9 cellular contexts compared by ENCODE assay signal in the genomic region with DNA sequence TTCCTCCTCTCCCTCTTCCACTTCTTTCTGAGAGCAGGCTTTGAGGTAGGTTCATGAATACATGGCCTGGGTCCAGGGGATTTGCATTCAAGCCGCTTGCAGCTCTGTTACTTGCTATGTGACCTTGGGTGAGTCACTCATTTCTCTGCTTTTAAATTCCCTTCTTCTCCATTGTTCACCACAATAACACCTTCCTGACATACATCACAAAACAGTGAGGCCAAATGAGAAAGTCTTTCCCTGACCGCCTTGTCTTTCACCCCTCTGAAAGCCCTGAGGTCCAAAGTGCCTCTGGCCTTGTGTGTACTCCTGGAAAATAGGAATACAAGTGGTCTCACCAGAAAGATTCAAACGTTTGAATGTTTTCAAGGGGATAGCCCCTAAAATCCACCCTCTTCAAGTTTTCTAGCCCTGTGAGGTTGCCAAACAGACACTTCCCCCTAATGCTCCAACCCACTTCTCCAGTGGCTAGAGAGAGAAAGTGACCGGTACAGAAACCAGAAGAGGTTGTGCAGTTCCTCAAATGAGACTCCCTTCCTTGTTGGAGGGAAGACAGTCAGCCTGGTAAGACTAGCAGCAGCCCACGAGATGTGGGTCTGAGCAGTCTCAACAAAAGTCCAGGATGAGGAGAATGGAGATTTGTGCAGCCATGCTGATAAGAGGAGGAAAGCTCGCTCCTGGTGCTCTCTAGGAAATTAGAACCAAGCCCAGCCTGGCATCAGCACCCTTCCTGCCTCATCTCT.
DNase-seq lines count a peak whose midpoint lies in the region; ATAC-seq and TF ChIP-seq lines count a peak whose summit lies in the region.
"Had no signal": no experiment of that assay in that cellular context is flagged by ENCODE, and none has a peak within 500 bp of the region (broad histone marks: within the 10 kb centered on the region; RNA-seq: fewer than 3 reads in every experiment).

No MANE protein-coding gene starts in this region.

- peak; percentile 92 for DNase-seq in EL
- DNase-seq in NOMO-1 treated with DMSO at 0.1 percent for 48 hours (lab: John Stamatoyannopoulos, UW; ENCODE audit: unreplicated experiment): peak; percentile 99
- peak; percentile 64 for DNase-seq in endodermal cell
- DNase-seq in naive B cell: no peak
- no peak for DNase-seq in NCI-H187 (lab: John Stamatoyannopoulos, UW)
- no peak for DNase-seq in naive thymus-derived CD8-positive, alpha-beta T cell
- DNase-seq in activated CD4-positive, CD25-positive, alpha-beta regulatory T cell (lab: John Stamatoyannopoulos, UW): no peak

- H3K36me3 Mint-ChIP-seq in endodermal cell (ENCODE audit: low read depth) (no peaks in the 10 kb centered on the region), naive B cell (no peaks in the 10 kb centered on the region)
- no peaks in the 10 kb centered on the region for H3K36me3 Mint-ChIP-seq in naive thymus-derived CD8-positive, alpha-beta T cell
- H3K36me3 Mint-ChIP-seq: IgD-negative memory B cell had no signal

- H3K4me1 Mint-ChIP-seq in endodermal cell (peaks cover 7% of the 10 kb centered on the region), naive B cell (peaks cover 9 to 13% (median 9%) of the 10 kb centered on the region in 3 donors)
- H3K4me1 Mint-ChIP-seq in naive thymus-derived CD8-positive, alpha-beta T cell: peaks cover 0 to 19% (median under 1%) of the 10 kb centered on the region in 4 donors

- 77 to 81% methylated on average over 6 of the region's 6 CpGs for WGBS in endodermal cell (ENCODE audit: insufficient coverage in 1 of 2, insufficient read length in 1 of 2), 2 experiments

- TF ChIP-seq CTCF in endodermal cell (conservative IDR thresholded peaks at IDR 0.05): no peak

- H3K27me3 ChIP-seq in endodermal cell (ENCODE audit: control insufficient read depth, insufficient read depth, low read length, poor library complexity, severe bottlenecking): peaks cover 19% of the 10 kb centered on the region

- ATAC-seq in naive B cell (ENCODE audit: low read depth in 2 of 2): peak; percentile 50 to 63
- no peak for ATAC-seq in HG03439 (IDR thresholded peaks at IDR 0.05; ENCODE audit: unreplicated experiment)
- ATAC-seq in naive thymus-derived CD8-positive, alpha-beta T cell: no peak

- no peak overlapping the region for H3K9ac ChIP-seq in endodermal cell (ENCODE audit: extremely low read depth, low read length, poor library complexity, severe bottlenecking)

- no peaks in the 10 kb centered on the region for H3K36me3 ChIP-seq in endodermal cell (ENCODE audit: control insufficient read depth, insufficient read depth, low read length)

- H3K27ac ChIP-seq in endodermal cell (ENCODE audit: low read depth, low read length): peak overlapping the region; percentile 73

- no peak overlapping the region for H3K4me3 ChIP-seq in endodermal cell (ENCODE audit: low read length)

- no peaks in the 10 kb centered on the region for H3K9me3 Mint-ChIP-seq in endodermal cell
- no peaks in the 10 kb centered on the region for H3K9me3 Mint-ChIP-seq in naive B cell
- H3K9me3 Mint-ChIP-seq in naive thymus-derived CD8-positive, alpha-beta T cell: peaks cover 0 to 3% (median 0%) of the 10 kb centered on the region in 9 donors
- H3K9me3 Mint-ChIP-seq: IgD-negative memory B cell had no signal

- POLR2A ChIA-PET in naive thymus-derived CD8-positive, alpha-beta T cell (lab: Charles Lee): no interaction called here

- no peaks in the 10 kb centered on the region for H3K4me1 ChIP-seq in endodermal cell (ENCODE audit: control insufficient read depth, insufficient read depth, low read length)

- H3K27ac Mint-ChIP-seq in endodermal cell (peak overlapping the region; percentile 5), naive B cell (peak overlapping the region in 2 of 6 donors; percentile 58 to 86)
- H3K27ac Mint-ChIP-seq in naive thymus-derived CD8-positive, alpha-beta T cell: peak overlapping the region in 1 of 10 donors; percentile 46
- H3K27ac Mint-ChIP-seq: IgD-negative memory B cell had no signal

- H3K27me3 Mint-ChIP-seq in endodermal cell (ENCODE audit: insufficient read depth) (peaks cover 43% of the 10 kb centered on the region), naive B cell (peaks cover 15 to 36% (median 27%) of the 10 kb centered on the region in 3 donors)
- peaks cover 4 to 46% (median 11%) of the 10 kb centered on the region in 5 donors for H3K27me3 Mint-ChIP-seq in naive thymus-derived CD8-positive, alpha-beta T cell

- no peaks in the 10 kb centered on the region for H3K9me3 ChIP-seq in endodermal cell (ENCODE audit: control insufficient read depth, low read length)

- H3K4me3 Mint-ChIP-seq in endodermal cell: peak overlapping the region; percentile 67
- H3K4me3 Mint-ChIP-seq in naive B cell: peak overlapping the region in 5 of 8 donors; percentile 5 to 57 (median 25)
- peak overlapping the region in 3 of 10 donors; percentile 5 to 22 (median 19) for H3K4me3 Mint-ChIP-seq in naive thymus-derived CD8-positive, alpha-beta T cell

Comparison
In these comparisons a context has a peak if more than half of its experiments do, and no peak if none do; other contexts are left out.
1. DNase-seq: peak in EL (single experiment), NOMO-1 treated with DMSO at 0.1 percent for 48 hours (single experiment) and endodermal cell (single experiment); none in naive B cell (single experiment), NCI-H187 (0 of 2), naive thymus-derived CD8-positive, alpha-beta T cell (0 of 10) and activated CD4-positive, CD25-positive, alpha-beta regulatory T cell (0 of 4).
2. ATAC-seq: peak in naive B cell (2 of 2); none in HG03439 (single experiment) and naive thymus-derived CD8-positive, alpha-beta T cell (0 of 2).